ENCODE assay signal across 15 cellular contexts in the genomic region with DNA sequence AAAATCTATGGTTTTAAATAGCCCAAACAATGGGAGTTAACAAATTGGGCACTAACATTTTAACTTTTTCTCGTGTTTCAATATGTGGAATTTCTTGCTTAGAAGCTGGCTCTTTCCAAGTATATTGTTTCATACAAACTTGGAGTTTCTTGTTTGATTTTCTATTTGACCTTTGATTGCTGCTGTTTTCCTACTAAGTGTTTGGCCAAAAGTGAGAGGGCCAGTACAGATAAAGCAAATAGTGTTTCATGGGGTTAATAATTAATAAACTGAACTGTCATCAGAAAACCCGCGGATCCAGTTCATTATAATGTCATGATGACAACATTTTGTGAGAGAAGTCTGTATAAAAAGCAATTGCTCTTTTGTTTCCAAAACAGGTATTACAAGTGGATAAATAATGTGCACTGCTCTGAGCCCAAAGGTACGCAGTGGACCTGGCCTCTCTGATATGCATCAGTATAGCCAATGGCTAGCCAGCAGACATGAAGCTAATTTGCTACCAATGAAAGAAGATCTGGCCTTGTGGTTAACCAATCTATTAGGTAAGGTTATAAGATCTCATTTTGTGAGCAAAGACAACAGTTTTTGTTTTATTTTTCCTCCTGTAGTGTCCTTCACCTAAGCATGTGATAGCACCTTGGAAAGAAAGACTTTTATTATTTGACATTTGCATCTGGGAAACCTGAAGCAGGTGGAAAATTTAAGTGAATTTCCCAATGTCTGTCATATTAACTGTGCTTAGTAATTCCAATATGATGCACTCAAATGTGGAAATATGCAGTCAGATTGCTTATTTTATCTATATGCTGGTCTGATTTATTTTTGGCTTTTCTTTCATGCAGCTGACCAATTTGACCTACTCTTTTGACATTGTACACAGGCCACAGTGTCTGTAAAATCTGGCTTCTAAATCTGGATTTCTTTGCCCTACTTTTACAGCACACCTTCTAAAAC. TPM values are rescaled to one million over a fixed set of nuclear protein-coding genes. Genes with fewer than 3 reads are reported as not detected.
DNase-seq lines count a peak whose midpoint lies in the region; ATAC-seq and TF ChIP-seq lines count a peak whose summit lies in the region.
"Had no signal": no experiment of that assay in that cellular context is flagged by ENCODE, and none has a peak within 500 bp of the region (broad histone marks: within the 10 kb centered on the region; RNA-seq: fewer than 3 reads in every experiment).

No MANE protein-coding gene starts in this region.

- H3K4me3 Mint-ChIP-seq in HFFc6, result no peak overlapping the region
- H3K4me3 Mint-ChIP-seq: activated B cell treated with CpG ODN at 0.5 μM for 24 hours; naive B cell; stimulated activated naive CD8-positive, alpha-beta T cell treated with anti-CD3 and anti-CD28 coated beads, Interleukin-15, amount 100 ng/mL, for 72 hours had no signal

- H3K4me1 Mint-ChIP-seq in HFFc6 (ENCODE audit: low read depth), result no peaks in the 10 kb centered on the region
- H3K4me1 Mint-ChIP-seq: activated B cell treated with CpG ODN at 0.5 μM for 24 hours; naive B cell; stimulated activated naive CD8-positive, alpha-beta T cell treated with anti-CD3 and anti-CD28 coated beads, Interleukin-15, amount 100 ng/mL, for 72 hours had no signal

- H3K4me3 ChIP-seq in body of pancreas (no peak overlapping the region), parathyroid adenoma (ENCODE audit: low read depth, low read length) (no peak overlapping the region), foreskin fibroblast (ENCODE audit: low read depth in 1 of 2, low read length in 2 of 2) (no peak overlapping the region)
- H3K4me3 ChIP-seq: BLaER1 treated with 17β-estradiol and CSF1 and Interleukin-3, amounts not matched to agents 10 nM and 100 nM; lower lobe of right lung had no signal

- intact Hi-C loops in body of pancreas (cut with DNase I), result no loop called here

- WGBS in body of pancreas, 2 donors, result 9 to 30% methylated on average over 4 of the region's 4 CpGs

- H3K36me3 Mint-ChIP-seq in HFFc6 (ENCODE audit: low read depth), result no peaks in the 10 kb centered on the region
- H3K36me3 Mint-ChIP-seq: naive B cell had no signal

- no peaks in the 10 kb centered on the region for H3K9me3 Mint-ChIP-seq in HFFc6
- H3K9me3 Mint-ChIP-seq: activated B cell treated with CpG ODN at 0.5 μM for 24 hours; naive B cell; stimulated activated naive CD8-positive, alpha-beta T cell treated with anti-CD3 and anti-CD28 coated beads, Interleukin-15, amount 100 ng/mL, for 72 hours had no signal

- peak overlapping the region; percentile 46 for H2AFZ ChIP-seq in parathyroid adenoma

- DNase-seq in NCI-H1417 (lab: John Stamatoyannopoulos, UW) (peak in 2 of 3 experiments; percentile 22 to 57), NCI-H1417 treated with DMSO at 0.1 percent for 48 hours (lab: John Stamatoyannopoulos, UW) (no peak), body of pancreas (peak; percentile 59 to 87 (median 76)), HFFc6 (no peak), foreskin fibroblast (no peak)
- no peak for DNase-seq in activated CD8-positive, alpha-beta memory T cell treated with anti-CD3 and anti-CD28 coated beads, Interleukin-2, amount 50 U/mL, for 4 hours
- DNase-seq: activated B cell treated with CpG ODN at 0.5 μM for 24 hours; activated CD8-positive, alpha-beta memory T cell treated with anti-CD3 and anti-CD28 coated beads for 24 hours; DMS79 treated with DMSO at 0.1 percent for 48 hours; lower lobe of right lung; naive B cell; stimulated activated naive CD8-positive, alpha-beta T cell treated with anti-CD3 and anti-CD28 coated beads, Interleukin-15, amount 100 ng/mL, for 72 hours had no signal

- peaks cover 69% of the 10 kb centered on the region for H3K4me1 ChIP-seq in body of pancreas
- no peaks in the 10 kb centered on the region for H3K4me1 ChIP-seq in parathyroid adenoma
- H3K4me1 ChIP-seq: BLaER1 treated with 17β-estradiol and CSF1 and Interleukin-3, amounts not matched to agents 10 nM and 100 nM; lower lobe of right lung had no signal

- no peaks in the 10 kb centered on the region for H3K9me3 ChIP-seq in body of pancreas
- no peaks in the 10 kb centered on the region for H3K9me3 ChIP-seq in parathyroid adenoma (ENCODE audit: control insufficient read depth, low read length)
- H3K9me3 ChIP-seq: BLaER1 treated with 17β-estradiol and CSF1 and Interleukin-3, amounts not matched to agents 10 nM and 100 nM; lower lobe of right lung had no signal

- peak overlapping the region; percentile 74 to 91 (median 84) for H3K27ac ChIP-seq in body of pancreas
- H3K27ac ChIP-seq in parathyroid adenoma, result no peak overlapping the region
- H3K27ac ChIP-seq: BLaER1 treated with 17β-estradiol and CSF1 and Interleukin-3, amounts not matched to agents 10 nM and 100 nM; lower lobe of right lung had no signal

- no peak overlapping the region for H3K27ac Mint-ChIP-seq in HFFc6
- H3K27ac Mint-ChIP-seq: activated B cell treated with CpG ODN at 0.5 μM for 24 hours; naive B cell; stimulated activated naive CD8-positive, alpha-beta T cell treated with anti-CD3 and anti-CD28 coated beads, Interleukin-15, amount 100 ng/mL, for 72 hours had no signal

- no peak overlapping the region for H3K4me2 ChIP-seq in parathyroid adenoma (ENCODE audit: low read length)
- H3K4me2 ChIP-seq: BLaER1 treated with 17β-estradiol and CSF1 and Interleukin-3, amounts not matched to agents 10 nM and 100 nM had no signal

- no peaks in the 10 kb centered on the region for H3K27me3 Mint-ChIP-seq in HFFc6 (ENCODE audit: insufficient read depth)

- H3K79me2 ChIP-seq in parathyroid adenoma, result no peaks in the 10 kb centered on the region

- ATAC-seq in HG02798 (IDR thresholded peaks at IDR 0.05; ENCODE audit: poor library complexity, unreplicated experiment) (peak; percentile 26), body of pancreas (peak; percentile 94)
- ATAC-seq: lower lobe of right lung; stimulated activated naive CD8-positive, alpha-beta T cell treated with anti-CD3 and anti-CD28 coated beads, Interleukin-15, amount 100 ng/mL, for 72 hours had no signal

- no peak for TF ChIP-seq CTCF in body of pancreas (IDR thresholded peaks at IDR 0.05)
- TF ChIP-seq CTCF in parathyroid adenoma (IDR thresholded peaks at IDR 0.05), result no peak
- no peak for TF ChIP-seq CTCF in HFFc6 (IDR thresholded peaks at IDR 0.05)
- no peak for TF ChIP-seq CTCF in foreskin fibroblast (IDR thresholded peaks at IDR 0.05; ENCODE audit: low read depth, low read length)

- TF ChIP-seq POLR2A in body of pancreas (IDR thresholded peaks at IDR 0.05), result peak in 2 of 3 donors; percentile 47 to 48

- H3K36me3 ChIP-seq in body of pancreas (replicated peaks in 1 of 2; ENCODE audit: insufficient read depth in 1 of 2, low read depth in 2 of 2) (no peaks in the 10 kb centered on the region), parathyroid adenoma (ENCODE audit: control insufficient read depth, insufficient read depth, low read length) (no peaks in the 10 kb centered on the region)
- H3K36me3 ChIP-seq: BLaER1 treated with 17β-estradiol and CSF1 and Interleukin-3, amounts not matched to agents 10 nM and 100 nM; lower lobe of right lung had no signal

- no peak overlapping the region for H3K9ac ChIP-seq in parathyroid adenoma
- H3K9ac ChIP-seq: BLaER1 treated with 17β-estradiol and CSF1 and Interleukin-3, amounts not matched to agents 10 nM and 100 nM had no signal

- H3K27me3 ChIP-seq in body of pancreas (no peaks in the 10 kb centered on the region), parathyroid adenoma (ENCODE audit: control insufficient read depth, insufficient read depth, low read length) (no peaks in the 10 kb centered on the region)
- H3K27me3 ChIP-seq: BLaER1 treated with 17β-estradiol and CSF1 and Interleukin-3, amounts not matched to agents 10 nM and 100 nM had no signal

RNA-seq across cellular contexts. Expression of a gene that starts 8.3 kb away (rescaled TPM):
- 10 to 100 TPM; 13.2 to 24.6 TPM for total RNA-seq in body of pancreas
- total RNA-seq in HFFc6 (2021; fragmentation: NEBNext Ultra II Directional; extraction: Animal tissue kit (Norgen Biotek cat#: 25700)), result under 1 TPM; 0.30 to 0.57 (median 0.43) TPM

RNA-seq across cellular contexts. Expression of a gene that starts 49.1 kb away (rescaled TPM):
- 10 to 100 TPM in 1 of 2 donors, 1 to 10 TPM in 1; 9.6 to 10.9 TPM for total RNA-seq in body of pancreas
- total RNA-seq in HFFc6 (2021; fragmentation: NEBNext Ultra II Directional; extraction: Animal tissue kit (Norgen Biotek cat#: 25700)), result 1 to 10 TPM; 5.9 to 6.8 (median 6.5) TPM

Comparison
In these comparisons a context has a peak if more than half of its experiments do, and no peak if none do; other contexts are left out.
1. DNase-seq: peak in NCI-H1417 (2 of 3) and body of pancreas (4 of 4); none in NCI-H1417 treated with DMSO at 0.1 percent for 48 hours (single experiment), HFFc6 (single experiment), activated CD8-positive, alpha-beta memory T cell treated with anti-CD3 and anti-CD28 coated beads, Interleukin-2, amount 50 U/mL, for 4 hours (single experiment) and foreskin fibroblast (0 of 2).
2. RNA of a gene that starts 8.3 kb away (total RNA-seq): 13.2 to 24.6 TPM in body of pancreas; 0.30 to 0.57 TPM in HFFc6; every median in the first group is over 4 times any median in the second.